ENCODE assay signal across 1 cellular context in genomic region chr2:233353769-233354499, GRCh38.
TF ChIP-seq lines count a peak whose summit lies in the region.

A gene with protein sequence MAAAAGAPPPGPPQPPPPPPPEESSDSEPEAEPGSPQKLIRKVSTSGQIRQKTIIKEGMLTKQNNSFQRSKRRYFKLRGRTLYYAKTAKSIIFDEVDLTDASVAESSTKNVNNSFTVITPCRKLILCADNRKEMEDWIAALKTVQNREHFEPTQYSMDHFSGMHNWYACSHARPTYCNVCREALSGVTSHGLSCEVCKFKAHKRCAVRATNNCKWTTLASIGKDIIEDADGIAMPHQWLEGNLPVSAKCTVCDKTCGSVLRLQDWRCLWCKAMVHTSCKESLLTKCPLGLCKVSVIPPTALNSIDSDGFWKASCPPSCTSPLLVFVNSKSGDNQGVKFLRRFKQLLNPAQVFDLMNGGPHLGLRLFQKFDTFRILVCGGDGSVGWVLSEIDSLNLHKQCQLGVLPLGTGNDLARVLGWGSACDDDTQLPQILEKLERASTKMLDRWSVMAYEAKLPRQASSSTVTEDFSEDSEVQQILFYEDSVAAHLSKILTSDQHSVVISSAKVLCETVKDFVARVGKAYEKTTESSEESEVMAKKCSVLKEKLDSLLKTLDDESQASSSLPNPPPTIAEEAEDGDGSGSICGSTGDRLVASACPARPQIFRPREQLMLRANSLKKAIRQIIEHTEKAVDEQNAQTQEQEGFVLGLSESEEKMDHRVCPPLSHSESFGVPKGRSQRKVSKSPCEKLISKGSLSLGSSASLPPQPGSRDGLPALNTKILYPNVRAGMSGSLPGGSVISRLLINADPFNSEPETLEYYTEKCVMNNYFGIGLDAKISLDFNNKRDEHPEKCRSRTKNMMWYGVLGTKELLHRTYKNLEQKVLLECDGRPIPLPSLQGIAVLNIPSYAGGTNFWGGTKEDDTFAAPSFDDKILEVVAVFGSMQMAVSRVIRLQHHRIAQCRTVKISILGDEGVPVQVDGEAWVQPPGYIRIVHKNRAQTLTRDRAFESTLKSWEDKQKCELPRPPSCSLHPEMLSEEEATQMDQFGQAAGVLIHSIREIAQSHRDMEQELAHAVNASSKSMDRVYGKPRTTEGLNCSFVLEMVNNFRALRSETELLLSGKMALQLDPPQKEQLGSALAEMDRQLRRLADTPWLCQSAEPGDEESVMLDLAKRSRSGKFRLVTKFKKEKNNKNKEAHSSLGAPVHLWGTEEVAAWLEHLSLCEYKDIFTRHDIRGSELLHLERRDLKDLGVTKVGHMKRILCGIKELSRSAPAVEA (plus strand): TSS chr2:233354494. CDS start chr2:233354519, 25 bp downstream.

TF ChIP-seq in K562, 482 proteins besides CTCF, POLR2A, EP300 and RAD21 (continues in another document):
- TF ChIP-seq, protein P1, sequence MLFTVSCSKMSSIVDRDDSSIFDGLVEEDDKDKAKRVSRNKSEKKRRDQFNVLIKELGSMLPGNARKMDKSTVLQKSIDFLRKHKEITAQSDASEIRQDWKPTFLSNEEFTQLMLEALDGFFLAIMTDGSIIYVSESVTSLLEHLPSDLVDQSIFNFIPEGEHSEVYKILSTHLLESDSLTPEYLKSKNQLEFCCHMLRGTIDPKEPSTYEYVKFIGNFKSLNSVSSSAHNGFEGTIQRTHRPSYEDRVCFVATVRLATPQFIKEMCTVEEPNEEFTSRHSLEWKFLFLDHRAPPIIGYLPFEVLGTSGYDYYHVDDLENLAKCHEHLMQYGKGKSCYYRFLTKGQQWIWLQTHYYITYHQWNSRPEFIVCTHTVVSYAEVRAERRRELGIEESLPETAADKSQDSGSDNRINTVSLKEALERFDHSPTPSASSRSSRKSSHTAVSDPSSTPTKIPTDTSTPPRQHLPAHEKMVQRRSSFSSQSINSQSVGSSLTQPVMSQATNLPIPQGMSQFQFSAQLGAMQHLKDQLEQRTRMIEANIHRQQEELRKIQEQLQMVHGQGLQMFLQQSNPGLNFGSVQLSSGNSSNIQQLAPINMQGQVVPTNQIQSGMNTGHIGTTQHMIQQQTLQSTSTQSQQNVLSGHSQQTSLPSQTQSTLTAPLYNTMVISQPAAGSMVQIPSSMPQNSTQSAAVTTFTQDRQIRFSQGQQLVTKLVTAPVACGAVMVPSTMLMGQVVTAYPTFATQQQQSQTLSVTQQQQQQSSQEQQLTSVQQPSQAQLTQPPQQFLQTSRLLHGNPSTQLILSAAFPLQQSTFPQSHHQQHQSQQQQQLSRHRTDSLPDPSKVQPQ (CRISPR knock-in tag; IDR thresholded peaks at IDR 0.05; ENCODE audit: borderline replicate concordance) = no peak
- peak; percentile 35; the same call in 1 of the 2 replicates for TF ChIP-seq ATF7 (IDR thresholded peaks at IDR 0.05)
- 0 out of 2 replicates have a peak, but pooled peaks have one; percentile 1 for TF ChIP-seq NFIC (IDR thresholded peaks at IDR 0.05)
- no peak for TF ChIP-seq ZBTB9 (CRISPR knock-in tag; IDR thresholded peaks at IDR 0.05)
- TF ChIP-seq FOXJ3 (CRISPR knock-in tag; IDR thresholded peaks at IDR 0.05) = no peak
- no peak for TF ChIP-seq HMGN3 (IDR thresholded peaks at IDR 0.05; ENCODE audit: borderline replicate concordance, extremely low read depth, insufficient read length, low read depth, low read length)
- TF ChIP-seq THRB (CRISPR knock-in tag; conservative IDR thresholded peaks at IDR 0.05) = no peak
- TF ChIP-seq ZNF436 (CRISPR knock-in tag; IDR thresholded peaks at IDR 0.05) = no peak
- TF ChIP-seq MCM5 (IDR thresholded peaks at IDR 0.05; ENCODE audit: low read depth) = no peak
- TF ChIP-seq ZNF274 (IDR thresholded peaks at IDR 0.05; ENCODE audit: borderline replicate concordance, low read depth, low read length) = no peak
- TF ChIP-seq TAL1 (IDR thresholded peaks at IDR 0.05) = peak; percentile 61; the same call in 1 of the 2 replicates
- TF ChIP-seq PTTG1 (tag; IDR thresholded peaks at IDR 0.05; ENCODE audit: low read depth) = no peak
- TF ChIP-seq, protein P2, sequence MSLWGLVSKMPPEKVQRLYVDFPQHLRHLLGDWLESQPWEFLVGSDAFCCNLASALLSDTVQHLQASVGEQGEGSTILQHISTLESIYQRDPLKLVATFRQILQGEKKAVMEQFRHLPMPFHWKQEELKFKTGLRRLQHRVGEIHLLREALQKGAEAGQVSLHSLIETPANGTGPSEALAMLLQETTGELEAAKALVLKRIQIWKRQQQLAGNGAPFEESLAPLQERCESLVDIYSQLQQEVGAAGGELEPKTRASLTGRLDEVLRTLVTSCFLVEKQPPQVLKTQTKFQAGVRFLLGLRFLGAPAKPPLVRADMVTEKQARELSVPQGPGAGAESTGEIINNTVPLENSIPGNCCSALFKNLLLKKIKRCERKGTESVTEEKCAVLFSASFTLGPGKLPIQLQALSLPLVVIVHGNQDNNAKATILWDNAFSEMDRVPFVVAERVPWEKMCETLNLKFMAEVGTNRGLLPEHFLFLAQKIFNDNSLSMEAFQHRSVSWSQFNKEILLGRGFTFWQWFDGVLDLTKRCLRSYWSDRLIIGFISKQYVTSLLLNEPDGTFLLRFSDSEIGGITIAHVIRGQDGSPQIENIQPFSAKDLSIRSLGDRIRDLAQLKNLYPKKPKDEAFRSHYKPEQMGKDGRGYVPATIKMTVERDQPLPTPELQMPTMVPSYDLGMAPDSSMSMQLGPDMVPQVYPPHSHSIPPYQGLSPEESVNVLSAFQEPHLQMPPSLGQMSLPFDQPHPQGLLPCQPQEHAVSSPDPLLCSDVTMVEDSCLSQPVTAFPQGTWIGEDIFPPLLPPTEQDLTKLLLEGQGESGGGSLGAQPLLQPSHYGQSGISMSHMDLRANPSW (CRISPR knock-in tag; IDR thresholded peaks at IDR 0.05) = no peak
- no peak for TF ChIP-seq SREBF2 (CRISPR knock-in tag; IDR thresholded peaks at IDR 0.05)
- no peak for TF ChIP-seq ZNF354B (CRISPR knock-in tag; IDR thresholded peaks at IDR 0.05)
- no peak for TF ChIP-seq MIER1 (IDR thresholded peaks at IDR 0.05; ENCODE audit: low read depth)
- TF ChIP-seq NRF1 (conservative IDR thresholded peaks at IDR 0.05 in 1 of 2, IDR thresholded peaks at IDR 0.05 in 1 of 2) = peak; percentile 31 to 56; a peak in 3 of 4 replicates
- no peak for TF ChIP-seq ZNF217 (CRISPR knock-in tag; IDR thresholded peaks at IDR 0.05)
- TF ChIP-seq, protein P3, sequence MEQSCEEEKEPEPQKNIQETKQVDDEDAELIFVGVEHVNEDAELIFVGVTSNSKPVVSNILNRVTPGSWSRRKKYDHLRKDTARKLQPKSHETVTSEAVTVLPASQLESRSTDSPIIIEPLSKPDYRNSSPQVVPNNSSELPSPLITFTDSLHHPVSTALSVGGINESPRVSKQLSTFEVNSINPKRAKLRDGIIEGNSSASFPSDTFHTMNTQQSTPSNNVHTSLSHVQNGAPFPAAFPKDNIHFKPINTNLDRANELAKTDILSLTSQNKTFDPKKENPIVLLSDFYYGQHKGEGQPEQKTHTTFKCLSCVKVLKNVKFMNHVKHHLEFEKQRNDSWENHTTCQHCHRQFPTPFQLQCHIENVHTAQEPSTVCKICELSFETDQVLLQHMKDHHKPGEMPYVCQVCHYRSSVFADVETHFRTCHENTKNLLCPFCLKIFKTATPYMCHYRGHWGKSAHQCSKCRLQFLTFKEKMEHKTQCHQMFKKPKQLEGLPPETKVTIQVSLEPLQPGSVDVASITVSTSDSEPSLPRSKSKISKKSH (CRISPR knock-in tag; IDR thresholded peaks at IDR 0.05) = no peak
- no peak for TF ChIP-seq GATAD2A (IDR thresholded peaks at IDR 0.05)
- TF ChIP-seq HEY1 (CRISPR knock-in tag; IDR thresholded peaks at IDR 0.05; ENCODE audit: borderline replicate concordance) = no peak
- no peak for TF ChIP-seq ZNF197 (CRISPR knock-in tag; IDR thresholded peaks at IDR 0.05; ENCODE audit: low read depth)
- TF ChIP-seq ZNF174 (CRISPR knock-in tag; IDR thresholded peaks at IDR 0.05) = no peak
- TF ChIP-seq PHF20 (IDR thresholded peaks at IDR 0.05; ENCODE audit: partially characterized antibody) = no peak
- TF ChIP-seq, protein P4, sequence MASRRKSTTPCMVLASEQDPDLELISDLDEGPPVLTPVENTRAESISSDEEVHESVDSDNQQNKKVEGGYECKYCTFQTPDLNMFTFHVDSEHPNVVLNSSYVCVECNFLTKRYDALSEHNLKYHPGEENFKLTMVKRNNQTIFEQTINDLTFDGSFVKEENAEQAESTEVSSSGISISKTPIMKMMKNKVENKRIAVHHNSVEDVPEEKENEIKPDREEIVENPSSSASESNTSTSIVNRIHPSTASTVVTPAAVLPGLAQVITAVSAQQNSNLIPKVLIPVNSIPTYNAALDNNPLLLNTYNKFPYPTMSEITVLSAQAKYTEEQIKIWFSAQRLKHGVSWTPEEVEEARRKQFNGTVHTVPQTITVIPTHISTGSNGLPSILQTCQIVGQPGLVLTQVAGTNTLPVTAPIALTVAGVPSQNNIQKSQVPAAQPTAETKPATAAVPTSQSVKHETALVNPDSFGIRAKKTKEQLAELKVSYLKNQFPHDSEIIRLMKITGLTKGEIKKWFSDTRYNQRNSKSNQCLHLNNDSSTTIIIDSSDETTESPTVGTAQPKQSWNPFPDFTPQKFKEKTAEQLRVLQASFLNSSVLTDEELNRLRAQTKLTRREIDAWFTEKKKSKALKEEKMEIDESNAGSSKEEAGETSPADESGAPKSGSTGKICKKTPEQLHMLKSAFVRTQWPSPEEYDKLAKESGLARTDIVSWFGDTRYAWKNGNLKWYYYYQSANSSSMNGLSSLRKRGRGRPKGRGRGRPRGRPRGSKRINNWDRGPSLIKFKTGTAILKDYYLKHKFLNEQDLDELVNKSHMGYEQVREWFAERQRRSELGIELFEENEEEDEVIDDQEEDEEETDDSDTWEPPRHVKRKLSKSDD (conservative IDR thresholded peaks at IDR 0.05; ENCODE audit: low read length) = no peak
- TF ChIP-seq ETV5 (CRISPR knock-in tag; IDR thresholded peaks at IDR 0.05; ENCODE audit: low read depth) = 0 out of 2 replicates have a peak, but pooled peaks have one; percentile 33
- TF ChIP-seq NFE2 (IDR thresholded peaks at IDR 0.05; ENCODE audit: low read depth) = no peak
- TF ChIP-seq PCBP2 (IDR thresholded peaks at IDR 0.05; ENCODE audit: low read depth, low read length, poor library complexity, severe bottlenecking) = no peak
- no peak for TF ChIP-seq MXI1 (IDR thresholded peaks at IDR 0.05; ENCODE audit: low read depth, low read length)
- TF ChIP-seq, protein P5, sequence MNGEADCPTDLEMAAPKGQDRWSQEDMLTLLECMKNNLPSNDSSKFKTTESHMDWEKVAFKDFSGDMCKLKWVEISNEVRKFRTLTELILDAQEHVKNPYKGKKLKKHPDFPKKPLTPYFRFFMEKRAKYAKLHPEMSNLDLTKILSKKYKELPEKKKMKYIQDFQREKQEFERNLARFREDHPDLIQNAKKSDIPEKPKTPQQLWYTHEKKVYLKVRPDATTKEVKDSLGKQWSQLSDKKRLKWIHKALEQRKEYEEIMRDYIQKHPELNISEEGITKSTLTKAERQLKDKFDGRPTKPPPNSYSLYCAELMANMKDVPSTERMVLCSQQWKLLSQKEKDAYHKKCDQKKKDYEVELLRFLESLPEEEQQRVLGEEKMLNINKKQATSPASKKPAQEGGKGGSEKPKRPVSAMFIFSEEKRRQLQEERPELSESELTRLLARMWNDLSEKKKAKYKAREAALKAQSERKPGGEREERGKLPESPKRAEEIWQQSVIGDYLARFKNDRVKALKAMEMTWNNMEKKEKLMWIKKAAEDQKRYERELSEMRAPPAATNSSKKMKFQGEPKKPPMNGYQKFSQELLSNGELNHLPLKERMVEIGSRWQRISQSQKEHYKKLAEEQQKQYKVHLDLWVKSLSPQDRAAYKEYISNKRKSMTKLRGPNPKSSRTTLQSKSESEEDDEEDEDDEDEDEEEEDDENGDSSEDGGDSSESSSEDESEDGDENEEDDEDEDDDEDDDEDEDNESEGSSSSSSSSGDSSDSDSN (IDR thresholded peaks at IDR 0.05; ENCODE audit: borderline replicate concordance in 1 of 2, low read depth in 2 of 2, low read length in 2 of 2) = peak in 1 of 2 experiments; percentile 67; a peak in 1 of 4 replicates
- no peak for TF ChIP-seq FIP1L1 (IDR thresholded peaks at IDR 0.05; ENCODE audit: low read depth, low read length, poor library complexity, severe bottlenecking)
- TF ChIP-seq HMGXB4 (CRISPR knock-in tag; IDR thresholded peaks at IDR 0.05) = no peak
- 0 out of 2 replicates have a peak, but pooled peaks have one; percentile 19 for TF ChIP-seq NCOA1 (IDR thresholded peaks at IDR 0.05; ENCODE audit: low read depth)
- no peak for TF ChIP-seq ZNF184 (CRISPR knock-in tag; IDR thresholded peaks at IDR 0.05)
- no peak for TF ChIP-seq KAT8 (IDR thresholded peaks at IDR 0.05; ENCODE audit: low read depth)
- no peak for TF ChIP-seq HOXB6 (CRISPR knock-in tag; IDR thresholded peaks at IDR 0.05; ENCODE audit: borderline replicate concordance)
